ENCODE assay signal across 1 cellular context in the genomic region with DNA sequence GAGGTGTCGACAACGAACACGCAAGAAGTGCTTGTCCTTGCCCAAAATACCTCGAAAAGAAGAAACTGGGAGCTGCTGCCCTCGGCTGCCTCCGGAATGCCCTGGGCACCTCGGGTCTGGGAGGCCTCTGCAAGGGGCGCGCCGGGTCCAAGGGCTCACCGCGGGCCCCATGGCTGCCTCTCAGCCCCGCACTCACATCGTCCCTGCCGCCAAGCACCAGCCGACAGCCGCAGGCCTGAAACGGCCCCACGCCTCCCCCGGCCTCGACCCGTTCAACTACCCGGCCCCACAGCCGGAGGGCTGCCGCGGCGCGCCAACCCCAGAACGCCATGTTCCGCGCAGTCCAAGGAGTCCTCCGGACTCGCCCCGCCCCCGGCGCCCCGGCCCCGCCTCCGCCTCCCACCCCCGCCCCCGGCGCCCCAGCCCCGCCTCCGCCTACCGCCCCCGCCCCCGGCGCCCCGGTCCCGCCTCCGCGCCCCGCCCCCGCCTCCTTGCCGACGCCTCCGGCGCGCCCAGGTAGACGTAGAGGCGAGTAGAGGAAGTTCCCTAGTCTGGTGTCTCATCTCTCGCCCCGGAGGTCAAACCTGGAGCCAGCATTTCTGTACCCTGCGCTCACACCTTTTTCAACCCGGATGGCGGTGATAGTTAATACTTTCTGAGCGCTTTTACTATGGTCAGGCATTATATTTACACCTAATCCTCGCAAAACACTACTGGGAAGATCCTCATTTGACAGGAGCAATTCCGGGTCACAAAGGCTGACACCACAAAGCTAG.
TF ChIP-seq lines count a peak whose summit lies in the region.

Gene SIRT3 (minus strand): TSS at position 345 of the 776 bp plus-strand sequence. CDS start 14 bp downstream, at position 331.

TF ChIP-seq in HepG2, 621 proteins besides CTCF, POLR2A, EP300 and RAD21 (continued from another document and continues in another):
- TF ChIP-seq, protein P1, sequence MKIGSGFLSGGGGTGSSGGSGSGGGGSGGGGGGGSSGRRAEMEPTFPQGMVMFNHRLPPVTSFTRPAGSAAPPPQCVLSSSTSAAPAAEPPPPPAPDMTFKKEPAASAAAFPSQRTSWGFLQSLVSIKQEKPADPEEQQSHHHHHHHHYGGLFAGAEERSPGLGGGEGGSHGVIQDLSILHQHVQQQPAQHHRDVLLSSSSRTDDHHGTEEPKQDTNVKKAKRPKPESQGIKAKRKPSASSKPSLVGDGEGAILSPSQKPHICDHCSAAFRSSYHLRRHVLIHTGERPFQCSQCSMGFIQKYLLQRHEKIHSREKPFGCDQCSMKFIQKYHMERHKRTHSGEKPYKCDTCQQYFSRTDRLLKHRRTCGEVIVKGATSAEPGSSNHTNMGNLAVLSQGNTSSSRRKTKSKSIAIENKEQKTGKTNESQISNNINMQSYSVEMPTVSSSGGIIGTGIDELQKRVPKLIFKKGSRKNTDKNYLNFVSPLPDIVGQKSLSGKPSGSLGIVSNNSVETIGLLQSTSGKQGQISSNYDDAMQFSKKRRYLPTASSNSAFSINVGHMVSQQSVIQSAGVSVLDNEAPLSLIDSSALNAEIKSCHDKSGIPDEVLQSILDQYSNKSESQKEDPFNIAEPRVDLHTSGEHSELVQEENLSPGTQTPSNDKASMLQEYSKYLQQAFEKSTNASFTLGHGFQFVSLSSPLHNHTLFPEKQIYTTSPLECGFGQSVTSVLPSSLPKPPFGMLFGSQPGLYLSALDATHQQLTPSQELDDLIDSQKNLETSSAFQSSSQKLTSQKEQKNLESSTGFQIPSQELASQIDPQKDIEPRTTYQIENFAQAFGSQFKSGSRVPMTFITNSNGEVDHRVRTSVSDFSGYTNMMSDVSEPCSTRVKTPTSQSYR (CRISPR knock-in tag; IDR thresholded peaks at IDR 0.05; ENCODE audit: borderline replicate concordance): no peak
- TF ChIP-seq, protein P2, sequence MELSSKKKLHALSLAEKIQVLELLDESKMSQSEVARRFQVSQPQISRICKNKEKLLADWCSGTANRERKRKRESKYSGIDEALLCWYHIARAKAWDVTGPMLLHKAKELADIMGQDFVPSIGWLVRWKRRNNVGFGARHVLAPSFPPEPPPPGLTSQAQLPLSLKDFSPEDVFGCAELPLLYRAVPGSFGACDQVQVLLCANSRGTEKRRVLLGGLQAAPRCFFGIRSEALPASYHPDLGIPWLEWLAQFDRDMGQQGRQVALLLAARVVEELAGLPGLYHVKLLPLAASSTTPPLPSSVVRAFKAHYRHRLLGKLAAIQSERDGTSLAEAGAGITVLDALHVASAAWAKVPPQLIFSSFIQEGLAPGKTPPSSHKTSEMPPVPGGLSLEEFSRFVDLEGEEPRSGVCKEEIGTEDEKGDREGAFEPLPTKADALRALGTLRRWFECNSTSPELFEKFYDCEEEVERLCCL (CRISPR knock-in tag; IDR thresholded peaks at IDR 0.05; ENCODE audit: borderline replicate concordance): no peak
- no peak for TF ChIP-seq MYNN (CRISPR knock-in tag; IDR thresholded peaks at IDR 0.05; ENCODE audit: low read depth)
- TF ChIP-seq PITX1 (CRISPR knock-in tag; IDR thresholded peaks at IDR 0.05): no peak
- TF ChIP-seq ATAD3A (CRISPR knock-in tag; IDR thresholded peaks at IDR 0.05): no peak
- TF ChIP-seq, protein P3, sequence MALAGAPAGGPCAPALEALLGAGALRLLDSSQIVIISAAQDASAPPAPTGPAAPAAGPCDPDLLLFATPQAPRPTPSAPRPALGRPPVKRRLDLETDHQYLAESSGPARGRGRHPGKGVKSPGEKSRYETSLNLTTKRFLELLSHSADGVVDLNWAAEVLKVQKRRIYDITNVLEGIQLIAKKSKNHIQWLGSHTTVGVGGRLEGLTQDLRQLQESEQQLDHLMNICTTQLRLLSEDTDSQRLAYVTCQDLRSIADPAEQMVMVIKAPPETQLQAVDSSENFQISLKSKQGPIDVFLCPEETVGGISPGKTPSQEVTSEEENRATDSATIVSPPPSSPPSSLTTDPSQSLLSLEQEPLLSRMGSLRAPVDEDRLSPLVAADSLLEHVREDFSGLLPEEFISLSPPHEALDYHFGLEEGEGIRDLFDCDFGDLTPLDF (CRISPR knock-in tag; IDR thresholded peaks at IDR 0.05): no peak
- TF ChIP-seq ARHGAP35 (CRISPR knock-in tag; IDR thresholded peaks at IDR 0.05; ENCODE audit: borderline replicate concordance): peak; percentile 24; the same call in 1 of the 2 replicates
- peak; percentile 38; the same call in 1 of the 2 replicates for TF ChIP-seq RBAK (CRISPR knock-in tag; IDR thresholded peaks at IDR 0.05)
- TF ChIP-seq ZNF510 (CRISPR knock-in tag; IDR thresholded peaks at IDR 0.05; ENCODE audit: low read depth): no peak
- TF ChIP-seq TMF1 (CRISPR knock-in tag; IDR thresholded peaks at IDR 0.05; ENCODE audit: low read depth): peak; percentile 56; the same call in 1 of the 2 replicates
- TF ChIP-seq FOXM1 (CRISPR knock-in tag; IDR thresholded peaks at IDR 0.05): no peak
- TF ChIP-seq ZNF652 (CRISPR knock-in tag; IDR thresholded peaks at IDR 0.05; ENCODE audit: borderline replicate concordance, low read depth): no peak
- no peak for TF ChIP-seq NCOR1 (IDR thresholded peaks at IDR 0.05; ENCODE audit: borderline replicate concordance, low read length)
- no peak for TF ChIP-seq ZNF552 (CRISPR knock-in tag; IDR thresholded peaks at IDR 0.05; ENCODE audit: borderline replicate concordance)
- no peak for TF ChIP-seq FOXO4 (CRISPR knock-in tag; conservative IDR thresholded peaks at IDR 0.05)
- TF ChIP-seq, protein P4, sequence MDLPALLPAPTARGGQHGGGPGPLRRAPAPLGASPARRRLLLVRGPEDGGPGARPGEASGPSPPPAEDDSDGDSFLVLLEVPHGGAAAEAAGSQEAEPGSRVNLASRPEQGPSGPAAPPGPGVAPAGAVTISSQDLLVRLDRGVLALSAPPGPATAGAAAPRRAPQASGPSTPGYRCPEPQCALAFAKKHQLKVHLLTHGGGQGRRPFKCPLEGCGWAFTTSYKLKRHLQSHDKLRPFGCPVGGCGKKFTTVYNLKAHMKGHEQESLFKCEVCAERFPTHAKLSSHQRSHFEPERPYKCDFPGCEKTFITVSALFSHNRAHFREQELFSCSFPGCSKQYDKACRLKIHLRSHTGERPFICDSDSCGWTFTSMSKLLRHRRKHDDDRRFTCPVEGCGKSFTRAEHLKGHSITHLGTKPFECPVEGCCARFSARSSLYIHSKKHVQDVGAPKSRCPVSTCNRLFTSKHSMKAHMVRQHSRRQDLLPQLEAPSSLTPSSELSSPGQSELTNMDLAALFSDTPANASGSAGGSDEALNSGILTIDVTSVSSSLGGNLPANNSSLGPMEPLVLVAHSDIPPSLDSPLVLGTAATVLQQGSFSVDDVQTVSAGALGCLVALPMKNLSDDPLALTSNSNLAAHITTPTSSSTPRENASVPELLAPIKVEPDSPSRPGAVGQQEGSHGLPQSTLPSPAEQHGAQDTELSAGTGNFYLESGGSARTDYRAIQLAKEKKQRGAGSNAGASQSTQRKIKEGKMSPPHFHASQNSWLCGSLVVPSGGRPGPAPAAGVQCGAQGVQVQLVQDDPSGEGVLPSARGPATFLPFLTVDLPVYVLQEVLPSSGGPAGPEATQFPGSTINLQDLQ (CRISPR knock-in tag; IDR thresholded peaks at IDR 0.05): no peak
- no peak for TF ChIP-seq RELA (CRISPR knock-in tag; IDR thresholded peaks at IDR 0.05)
- no peak for TF ChIP-seq KLF9 (CRISPR knock-in tag; IDR thresholded peaks at IDR 0.05; ENCODE audit: low read depth)
- no peak for TF ChIP-seq ESRRA (CRISPR knock-in tag; IDR thresholded peaks at IDR 0.05; ENCODE audit: low read depth)
- 0 out of 2 replicates have a peak, but pooled peaks have one; percentile 70 for TF ChIP-seq ATF7-NPFF (CRISPR knock-in tag; IDR thresholded peaks at IDR 0.05; ENCODE audit: low read depth)
- no peak for TF ChIP-seq ZNF430 (CRISPR knock-in tag; IDR thresholded peaks at IDR 0.05)
- TF ChIP-seq REXO4 (CRISPR knock-in tag; IDR thresholded peaks at IDR 0.05; ENCODE audit: borderline replicate concordance): no peak
- peak; percentile 28; the same call in 1 of the 2 replicates for TF ChIP-seq ZNF773 (CRISPR knock-in tag; IDR thresholded peaks at IDR 0.05; ENCODE audit: borderline replicate concordance)
- no peak for TF ChIP-seq PLRG1 (conservative IDR thresholded peaks at IDR 0.05)
- TF ChIP-seq SOX5 (CRISPR knock-in tag; IDR thresholded peaks at IDR 0.05; ENCODE audit: borderline replicate concordance): no peak
- no peak for TF ChIP-seq ZNF569 (CRISPR knock-in tag; IDR thresholded peaks at IDR 0.05; ENCODE audit: borderline replicate concordance)
- no peak for TF ChIP-seq ZNF550 (CRISPR knock-in tag; IDR thresholded peaks at IDR 0.05; ENCODE audit: borderline replicate concordance)
- no peak for TF ChIP-seq HNRNPUL1 (IDR thresholded peaks at IDR 0.05; ENCODE audit: low read depth, low read length)
- TF ChIP-seq, protein P5, sequence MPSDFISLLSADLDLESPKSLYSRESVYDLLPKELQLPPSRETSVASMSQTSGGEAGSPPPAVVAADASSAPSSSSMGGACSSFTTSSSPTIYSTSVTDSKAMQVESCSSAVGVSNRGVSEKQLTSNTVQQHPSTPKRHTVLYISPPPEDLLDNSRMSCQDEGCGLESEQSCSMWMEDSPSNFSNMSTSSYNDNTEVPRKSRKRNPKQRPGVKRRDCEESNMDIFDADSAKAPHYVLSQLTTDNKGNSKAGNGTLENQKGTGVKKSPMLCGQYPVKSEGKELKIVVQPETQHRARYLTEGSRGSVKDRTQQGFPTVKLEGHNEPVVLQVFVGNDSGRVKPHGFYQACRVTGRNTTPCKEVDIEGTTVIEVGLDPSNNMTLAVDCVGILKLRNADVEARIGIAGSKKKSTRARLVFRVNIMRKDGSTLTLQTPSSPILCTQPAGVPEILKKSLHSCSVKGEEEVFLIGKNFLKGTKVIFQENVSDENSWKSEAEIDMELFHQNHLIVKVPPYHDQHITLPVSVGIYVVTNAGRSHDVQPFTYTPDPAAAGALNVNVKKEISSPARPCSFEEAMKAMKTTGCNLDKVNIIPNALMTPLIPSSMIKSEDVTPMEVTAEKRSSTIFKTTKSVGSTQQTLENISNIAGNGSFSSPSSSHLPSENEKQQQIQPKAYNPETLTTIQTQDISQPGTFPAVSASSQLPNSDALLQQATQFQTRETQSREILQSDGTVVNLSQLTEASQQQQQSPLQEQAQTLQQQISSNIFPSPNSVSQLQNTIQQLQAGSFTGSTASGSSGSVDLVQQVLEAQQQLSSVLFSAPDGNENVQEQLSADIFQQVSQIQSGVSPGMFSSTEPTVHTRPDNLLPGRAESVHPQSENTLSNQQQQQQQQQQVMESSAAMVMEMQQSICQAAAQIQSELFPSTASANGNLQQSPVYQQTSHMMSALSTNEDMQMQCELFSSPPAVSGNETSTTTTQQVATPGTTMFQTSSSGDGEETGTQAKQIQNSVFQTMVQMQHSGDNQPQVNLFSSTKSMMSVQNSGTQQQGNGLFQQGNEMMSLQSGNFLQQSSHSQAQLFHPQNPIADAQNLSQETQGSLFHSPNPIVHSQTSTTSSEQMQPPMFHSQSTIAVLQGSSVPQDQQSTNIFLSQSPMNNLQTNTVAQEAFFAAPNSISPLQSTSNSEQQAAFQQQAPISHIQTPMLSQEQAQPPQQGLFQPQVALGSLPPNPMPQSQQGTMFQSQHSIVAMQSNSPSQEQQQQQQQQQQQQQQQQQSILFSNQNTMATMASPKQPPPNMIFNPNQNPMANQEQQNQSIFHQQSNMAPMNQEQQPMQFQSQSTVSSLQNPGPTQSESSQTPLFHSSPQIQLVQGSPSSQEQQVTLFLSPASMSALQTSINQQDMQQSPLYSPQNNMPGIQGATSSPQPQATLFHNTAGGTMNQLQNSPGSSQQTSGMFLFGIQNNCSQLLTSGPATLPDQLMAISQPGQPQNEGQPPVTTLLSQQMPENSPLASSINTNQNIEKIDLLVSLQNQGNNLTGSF (CRISPR knock-in tag; IDR thresholded peaks at IDR 0.05): 0 out of 2 replicates have a peak, but pooled peaks have one; percentile 54
- TF ChIP-seq FLYWCH1 (CRISPR knock-in tag; IDR thresholded peaks at IDR 0.05): no peak
- TF ChIP-seq, protein P6, sequence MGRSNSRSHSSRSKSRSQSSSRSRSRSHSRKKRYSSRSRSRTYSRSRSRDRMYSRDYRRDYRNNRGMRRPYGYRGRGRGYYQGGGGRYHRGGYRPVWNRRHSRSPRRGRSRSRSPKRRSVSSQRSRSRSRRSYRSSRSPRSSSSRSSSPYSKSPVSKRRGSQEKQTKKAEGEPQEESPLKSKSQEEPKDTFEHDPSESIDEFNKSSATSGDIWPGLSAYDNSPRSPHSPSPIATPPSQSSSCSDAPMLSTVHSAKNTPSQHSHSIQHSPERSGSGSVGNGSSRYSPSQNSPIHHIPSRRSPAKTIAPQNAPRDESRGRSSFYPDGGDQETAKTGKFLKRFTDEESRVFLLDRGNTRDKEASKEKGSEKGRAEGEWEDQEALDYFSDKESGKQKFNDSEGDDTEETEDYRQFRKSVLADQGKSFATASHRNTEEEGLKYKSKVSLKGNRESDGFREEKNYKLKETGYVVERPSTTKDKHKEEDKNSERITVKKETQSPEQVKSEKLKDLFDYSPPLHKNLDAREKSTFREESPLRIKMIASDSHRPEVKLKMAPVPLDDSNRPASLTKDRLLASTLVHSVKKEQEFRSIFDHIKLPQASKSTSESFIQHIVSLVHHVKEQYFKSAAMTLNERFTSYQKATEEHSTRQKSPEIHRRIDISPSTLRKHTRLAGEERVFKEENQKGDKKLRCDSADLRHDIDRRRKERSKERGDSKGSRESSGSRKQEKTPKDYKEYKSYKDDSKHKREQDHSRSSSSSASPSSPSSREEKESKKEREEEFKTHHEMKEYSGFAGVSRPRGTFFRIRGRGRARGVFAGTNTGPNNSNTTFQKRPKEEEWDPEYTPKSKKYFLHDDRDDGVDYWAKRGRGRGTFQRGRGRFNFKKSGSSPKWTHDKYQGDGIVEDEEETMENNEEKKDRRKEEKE (IDR thresholded peaks at IDR 0.05): no peak
- TF ChIP-seq ZSCAN31 (CRISPR knock-in tag; IDR thresholded peaks at IDR 0.05; ENCODE audit: low read depth): no peak
- TF ChIP-seq, protein P7, sequence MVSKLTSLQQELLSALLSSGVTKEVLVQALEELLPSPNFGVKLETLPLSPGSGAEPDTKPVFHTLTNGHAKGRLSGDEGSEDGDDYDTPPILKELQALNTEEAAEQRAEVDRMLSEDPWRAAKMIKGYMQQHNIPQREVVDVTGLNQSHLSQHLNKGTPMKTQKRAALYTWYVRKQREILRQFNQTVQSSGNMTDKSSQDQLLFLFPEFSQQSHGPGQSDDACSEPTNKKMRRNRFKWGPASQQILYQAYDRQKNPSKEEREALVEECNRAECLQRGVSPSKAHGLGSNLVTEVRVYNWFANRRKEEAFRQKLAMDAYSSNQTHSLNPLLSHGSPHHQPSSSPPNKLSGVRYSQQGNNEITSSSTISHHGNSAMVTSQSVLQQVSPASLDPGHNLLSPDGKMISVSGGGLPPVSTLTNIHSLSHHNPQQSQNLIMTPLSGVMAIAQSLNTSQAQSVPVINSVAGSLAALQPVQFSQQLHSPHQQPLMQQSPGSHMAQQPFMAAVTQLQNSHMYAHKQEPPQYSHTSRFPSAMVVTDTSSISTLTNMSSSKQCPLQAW (CRISPR knock-in tag; IDR thresholded peaks at IDR 0.05): no peak; the same call in 1 of the 2 replicates
- peak; percentile 32 for TF ChIP-seq HNRNPK (IDR thresholded peaks at IDR 0.05; ENCODE audit: low read depth, low read length, poor library complexity, severe bottlenecking)
- no peak for TF ChIP-seq MTF1 (CRISPR knock-in tag; IDR thresholded peaks at IDR 0.05)
